27 cellular contexts compared by ENCODE assay signal in the genomic region with DNA sequence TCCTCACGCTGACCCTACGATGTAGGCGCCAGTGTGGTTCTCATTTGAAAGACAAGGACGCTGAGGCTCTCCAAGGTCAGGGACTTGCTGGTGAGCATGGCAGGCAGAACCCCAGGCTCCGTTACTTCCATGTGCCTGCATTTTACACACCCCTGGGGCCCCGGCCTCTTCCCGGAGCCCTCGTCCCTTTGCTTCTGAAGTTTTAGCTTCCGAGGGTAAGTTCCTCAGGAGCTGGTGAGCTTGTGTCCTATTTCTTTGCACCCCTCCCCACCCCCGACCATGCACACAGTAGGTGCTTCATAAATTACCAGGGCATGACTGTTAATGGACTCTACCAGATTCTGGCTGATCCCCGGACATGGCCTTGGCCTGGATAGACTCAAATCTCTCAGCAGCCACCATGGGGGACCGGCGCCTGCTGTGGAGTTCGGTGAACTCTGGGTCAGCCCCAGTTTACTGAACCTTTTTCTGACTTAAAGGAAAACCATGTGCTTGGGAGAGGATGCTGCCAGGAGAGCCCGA. TPM values are rescaled to one million over a fixed set of nuclear protein-coding genes. Genes with fewer than 3 reads are reported as not detected.
A peak's percentile ranks its signal among the peaks of the same experiment; 100 is the strongest.
DNase-seq lines count a peak whose midpoint lies in the region; ATAC-seq and TF ChIP-seq lines count a peak whose summit lies in the region.
"Had no signal": no experiment of that assay in that cellular context is flagged by ENCODE, and none has a peak within 500 bp of the region (broad histone marks: within the 10 kb centered on the region; RNA-seq: fewer than 3 reads in every experiment).

No MANE protein-coding gene starts in this region.

- no peaks in the 10 kb centered on the region for H3K9me3 Mint-ChIP-seq in activated naive CD4-positive, alpha-beta T cell treated with anti-CD3 and anti-CD28 coated beads, Interleukin-2, amount 50 U/mL, for 72 hours
- H3K9me3 Mint-ChIP-seq: activated naive CD8-positive, alpha-beta T cell treated with anti-CD3 and anti-CD28 coated beads, Interleukin-2, amount 50 U/mL, for 24 hours; activated T-cell treated with anti-CD3 and anti-CD28 coated beads, Interleukin-2, amount 50 U/mL, for 24 hours; CD8-positive, alpha-beta memory T cell; stimulated activated effector memory CD8-positive, alpha-beta T cell treated with anti-CD3 and anti-CD28 coated beads, Interleukin-12 subunit alpha, Interleukin-12 subunit beta, amount 100 ng/mL, for 72 hours; T-helper 2 cell treated with Interferon-gamma antibody and Interleukin-4, amounts not matched to agents 5 μg/mL and 100 μg/mL, for 36 hours had no signal

- H3K36me3 ChIP-seq in heart left ventricle: no peaks in the 10 kb centered on the region
- H3K36me3 ChIP-seq: neutrophil, suprapubic skin, WERI-Rb-1 had no signal

- H3K27ac Mint-ChIP-seq in activated naive CD4-positive, alpha-beta T cell treated with anti-CD3 and anti-CD28 coated beads, Interleukin-2, amount 50 U/mL, for 72 hours: no peak overlapping the region
- H3K27ac Mint-ChIP-seq: activated naive CD8-positive, alpha-beta T cell treated with anti-CD3 and anti-CD28 coated beads, Interleukin-2, amount 50 U/mL, for 24 hours; activated T-cell treated with anti-CD3 and anti-CD28 coated beads, Interleukin-2, amount 50 U/mL, for 24 hours; stimulated activated effector memory CD8-positive, alpha-beta T cell treated with anti-CD3 and anti-CD28 coated beads, Interleukin-12 subunit alpha, Interleukin-12 subunit beta, amount 100 ng/mL, for 72 hours; T-helper 2 cell treated with Interferon-gamma antibody and Interleukin-4, amounts not matched to agents 5 μg/mL and 100 μg/mL, for 36 hours had no signal

- TF ChIP-seq CTCF in heart left ventricle (IDR thresholded peaks at IDR 0.05): no peak

- no peaks in the 10 kb centered on the region for H3K36me3 Mint-ChIP-seq in activated naive CD4-positive, alpha-beta T cell treated with anti-CD3 and anti-CD28 coated beads, Interleukin-2, amount 50 U/mL, for 72 hours
- H3K36me3 Mint-ChIP-seq: CD8-positive, alpha-beta memory T cell; stimulated activated effector memory CD8-positive, alpha-beta T cell treated with anti-CD3 and anti-CD28 coated beads, Interleukin-12 subunit alpha, Interleukin-12 subunit beta, amount 100 ng/mL, for 72 hours had no signal

- 90 to 93% (median 92%) methylated on average over 15 of the region's 15 CpGs for WGBS in heart left ventricle, 4 donors

- DNase-seq in heart left ventricle: peak in 3 of 5 donors; percentile 6 to 12 (median 11)
- DNase-seq in cardiac septum (ENCODE audit: low spot score): no peak
- DNase-seq in left lobe of liver (ENCODE audit: low spot score): peak; percentile 70
- peak; percentile 35 for DNase-seq in posterior vena cava (ENCODE audit: low spot score)
- no peak for DNase-seq in HUDEP-2 (lab: John Stamatoyannopoulos, UW; ENCODE audit: unreplicated experiment in 76 of 76)
- no peak for DNase-seq in activated naive CD4-positive, alpha-beta T cell treated with anti-CD3 and anti-CD28 coated beads, Interleukin-2, amount 50 U/mL, for 72 hours (ENCODE audit: low spot score in 2 of 2)
- DNase-seq: activated CD4-positive, alpha-beta T cell treated with anti-CD3 and anti-CD28 coated beads for 48 hours; activated gamma-delta T cell; activated naive CD8-positive, alpha-beta T cell treated with anti-CD3 and anti-CD28 coated beads, Interleukin-2, amount 50 U/mL, for 24 hours; activated T-cell treated with anti-CD3 and anti-CD28 coated beads, Interleukin-2, amount 50 U/mL, for 24 hours; AML-193; DMS153; GM23248; NCI-H1092; NCI-H1694 treated with DMSO at 0.1 percent for 48 hours; NCI-H510A treated with DMSO at 0.1 percent for 48 hours; stimulated activated CD4-positive, alpha-beta T cell treated with anti-CD3 and anti-CD28 coated beads, Interleukin-4, amount 100 ng/mL, for 24 hours; WERI-Rb-1 had no signal

- ATAC-seq in heart left ventricle (no peak), left lobe of liver (no peak), HG03108 (IDR thresholded peaks at IDR 0.05; ENCODE audit: unreplicated experiment) (no peak), HG02981 (IDR thresholded peaks at IDR 0.05; ENCODE audit: unreplicated experiment) (no peak)
- no peak for ATAC-seq in activated naive CD4-positive, alpha-beta T cell treated with anti-CD3 and anti-CD28 coated beads, Interleukin-2, amount 50 U/mL, for 72 hours
- ATAC-seq: activated naive CD8-positive, alpha-beta T cell treated with anti-CD3 and anti-CD28 coated beads, Interleukin-2, amount 50 U/mL, for 24 hours; stimulated activated effector memory CD8-positive, alpha-beta T cell treated with anti-CD3 and anti-CD28 coated beads, Interleukin-12 subunit alpha, Interleukin-12 subunit beta, amount 100 ng/mL, for 72 hours had no signal

- intact Hi-C loops in heart left ventricle (cut with DNase I): loop anchor here in 1 of 10 donors (10.0 kb wide), 1 partner anchor 61 kb away; no protein-coding TSS in a partner anchor
- intact Hi-C loops in cardiac septum (cut with DNase I): loop anchor here (2.0 kb wide), 1 partner anchor 37 kb away; no protein-coding TSS in a partner anchor
- intact Hi-C loops in posterior vena cava (cut with DNase I): no loop called here

- TF ChIP-seq POLR2A in heart left ventricle (IDR thresholded peaks at IDR 0.05): no peak

- H3K4me1 ChIP-seq in heart left ventricle: no peaks in the 10 kb centered on the region
- H3K4me1 ChIP-seq: suprapubic skin had no signal

- no peaks in the 10 kb centered on the region for H3K27me3 ChIP-seq in heart left ventricle

- no peak overlapping the region for H3K4me3 ChIP-seq in heart left ventricle
- H3K4me3 ChIP-seq: GM23248, suprapubic skin had no signal

- H3K27ac ChIP-seq in heart left ventricle: no peak overlapping the region
- H3K27ac ChIP-seq: GM23248, neutrophil, suprapubic skin, WERI-Rb-1 had no signal

- H3K9me3 ChIP-seq in heart left ventricle: no peaks in the 10 kb centered on the region
- H3K9me3 ChIP-seq: neutrophil, suprapubic skin had no signal

RNA-seq across cellular contexts. Expression of a gene that starts 59.3 kb away (rescaled TPM):
- 100 to 1,000 TPM in 1 of 9 donors, 10 to 100 TPM in 5, not detected in 3; 17.3 to 178 (median 80.1) TPM for total RNA-seq in heart left ventricle
- not detected for polyA plus RNA-seq in heart left ventricle
- total RNA-seq in cardiac septum: 214 TPM
- total RNA-seq in left lobe of liver: 25.8 TPM
- 100 to 1,000 TPM; 327 to 473 TPM for total RNA-seq in posterior vena cava
- 10 to 100 TPM; 32.1 to 61.4 TPM for total RNA-seq in activated naive CD4-positive, alpha-beta T cell treated with anti-CD3 and anti-CD28 coated beads, Interleukin-2, amount 50 U/mL, for 72 hours
- total RNA-seq: GM23248, suprapubic skin, urinary bladder had no signal
- polyA plus RNA-seq: CD8-positive, alpha-beta memory T cell; GM23248; keratinocyte; urinary bladder had no signal

Comparison
In these comparisons a context has a peak if more than half of its experiments do, and no peak if none do; other contexts are left out.
1. DNase-seq: peak in heart left ventricle (3 of 5), left lobe of liver (single experiment) and posterior vena cava (single experiment); none in cardiac septum (single experiment), HUDEP-2 (0 of 76) and activated naive CD4-positive, alpha-beta T cell treated with anti-CD3 and anti-CD28 coated beads, Interleukin-2, amount 50 U/mL, for 72 hours (0 of 2).